In genomic region chr2:135744761-135745314, GRCh38 we compare ENCODE assay signal across 8 cellular contexts. TPM values are rescaled to one million over a fixed set of nuclear protein-coding genes. Genes with fewer than 3 reads are reported as not detected.
DNase-seq lines count a peak whose midpoint lies in the region; ATAC-seq lines count a peak whose summit lies in the region.

No MANE protein-coding gene starts in this region.

- H3K36me3 Mint-ChIP-seq in activated CD4-positive, alpha-beta T cell treated with anti-CD3 and anti-CD28 coated beads, Interleukin-2, amount 10 ng/mL, durations not matched to agents 7 days and 5 days (ENCODE audit: low read depth), result peaks cover 44% of the 10 kb centered on the region

- 0 out of 2 replicates have a peak overlapping the region, but pooled peaks have one; percentile 82 for H3K4me3 ChIP-seq in iPS-20b (ENCODE audit: low read length)

- CTCF ChIA-PET in activated CD4-positive, alpha-beta T cell treated with anti-CD3 and anti-CD28 coated beads, Interleukin-2, amount 10 ng/mL, durations not matched to agents 7 days and 5 days (lab: Charles Lee), result interaction anchor here (0.7 to 2.8 kb wide), 4 partner anchors 11 to 38 kb away, joined by 3 to 13 read pairs (median 3); no protein-coding TSS in a partner anchor

- no peaks in the 10 kb centered on the region for H3K9me3 ChIP-seq in iPS-20b (ENCODE audit: insufficient read depth, low read depth, low read length)

- peak; percentile 7 for DNase-seq in NOMO-1 treated with DMSO at 0.1 percent for 48 hours (lab: John Stamatoyannopoulos, UW; ENCODE audit: unreplicated experiment)
- no peak for DNase-seq in NOMO-1 treated with dmso at 0.1 percent for 144 hours (lab: John Stamatoyannopoulos, UW; ENCODE audit: unreplicated experiment)
- peak; percentile 58 for DNase-seq in HuH-7 (ENCODE audit: low spot score)
- DNase-seq in activated CD4-positive, alpha-beta T cell treated with anti-CD3 and anti-CD28 coated beads, Interleukin-2, amount 10 ng/mL, durations not matched to agents 7 days and 5 days, result peak; percentile 14
- DNase-seq in NCI-H774 (lab: John Stamatoyannopoulos, UW), result no peak
- DNase-seq in hippocampal formation (lab: John Stamatoyannopoulos, UW), result no peak

- no peak overlapping the region for H3K4me3 Mint-ChIP-seq in activated CD4-positive, alpha-beta T cell treated with anti-CD3 and anti-CD28 coated beads, Interleukin-2, amount 10 ng/mL, durations not matched to agents 7 days and 5 days

- no peak overlapping the region for H3K27ac ChIP-seq in iPS-20b (ENCODE audit: low read length)

- no peak for ATAC-seq in GM19455 (IDR thresholded peaks at IDR 0.05; ENCODE audit: unreplicated experiment)

- POLR2A ChIA-PET in activated CD4-positive, alpha-beta T cell treated with anti-CD3 and anti-CD28 coated beads, Interleukin-2, amount 10 ng/mL, durations not matched to agents 7 days and 5 days (lab: Charles Lee), result interaction anchor here (0.7 kb wide), 1 partner anchor 809 kb away, joined by 3 read pairs; no protein-coding TSS in a partner anchor

- H3K27me3 Mint-ChIP-seq in activated CD4-positive, alpha-beta T cell treated with anti-CD3 and anti-CD28 coated beads, Interleukin-2, amount 10 ng/mL, durations not matched to agents 7 days and 5 days, result no peaks in the 10 kb centered on the region

- H3K9ac ChIP-seq in iPS-20b (ENCODE audit: low read depth, low read length), result no peak overlapping the region

- no peaks in the 10 kb centered on the region for H3K27me3 ChIP-seq in iPS-20b (ENCODE audit: insufficient read depth, low read length)

- no peak overlapping the region for H3K27ac Mint-ChIP-seq in activated CD4-positive, alpha-beta T cell treated with anti-CD3 and anti-CD28 coated beads, Interleukin-2, amount 10 ng/mL, durations not matched to agents 7 days and 5 days

- peaks cover 34% of the 10 kb centered on the region for H3K4me1 Mint-ChIP-seq in activated CD4-positive, alpha-beta T cell treated with anti-CD3 and anti-CD28 coated beads, Interleukin-2, amount 10 ng/mL, durations not matched to agents 7 days and 5 days

- H3K4me1 ChIP-seq in iPS-20b (ENCODE audit: insufficient read depth, low read length), result peaks cover 3% of the 10 kb centered on the region; the same call in 1 of the 2 replicates

- H3K36me3 ChIP-seq in iPS-20b (ENCODE audit: insufficient read depth, low read depth, low read length), result peaks cover 35% of the 10 kb centered on the region

- H3K9me3 Mint-ChIP-seq in activated CD4-positive, alpha-beta T cell treated with anti-CD3 and anti-CD28 coated beads, Interleukin-2, amount 10 ng/mL, durations not matched to agents 7 days and 5 days, result peaks cover 2% of the 10 kb centered on the region

RNA-seq across cellular contexts. Expression of gene UBXN4, which starts 3.2 kb away (rescaled TPM):
- 100 to 1,000 TPM in 1 of 2 experiments, 10 to 100 TPM in 1; 98.1 to 116 TPM for total RNA-seq in activated CD4-positive, alpha-beta T cell treated with anti-CD3 and anti-CD28 coated beads, Interleukin-2, amount 10 ng/mL, durations not matched to agents 7 days and 5 days

Comparison
In these comparisons a context has a peak if more than half of its experiments do, and no peak if none do; other contexts are left out.
1. DNase-seq: peak in NOMO-1 treated with DMSO at 0.1 percent for 48 hours (single experiment), HuH-7 (single experiment) and activated CD4-positive, alpha-beta T cell treated with anti-CD3 and anti-CD28 coated beads, Interleukin-2, amount 10 ng/mL, durations not matched to agents 7 days and 5 days (single experiment); none in NOMO-1 treated with dmso at 0.1 percent for 144 hours (single experiment), NCI-H774 (single experiment) and hippocampal formation (0 of 2).